ENCODE assay signal across 1 cellular context in genomic region chr16:50270510-50271147, GRCh38.
A peak's percentile ranks its signal among the peaks of the same experiment; 100 is the strongest.
TF ChIP-seq lines count a peak whose summit lies in the region.

No MANE protein-coding gene starts in this region.

TF ChIP-seq in K562, 482 proteins besides CTCF, POLR2A, EP300 and RAD21 (continued from another document):
- TF ChIP-seq ATF2 (CRISPR knock-in tag; IDR thresholded peaks at IDR 0.05) (no peak), JUN (IDR thresholded peaks at IDR 0.05; ENCODE audit: borderline replicate concordance, low read depth, low read length) (no peak), JUN (CRISPR knock-in tag; IDR thresholded peaks at IDR 0.05; ENCODE audit: borderline replicate concordance) (no peak), KLF16 (IDR thresholded peaks at IDR 0.05) (no peak), RBFOX2 (IDR thresholded peaks at IDR 0.05; ENCODE audit: low read depth, low read length) (peak; percentile 9; the same call in 1 of the 2 replicates), MNT (conservative IDR thresholded peaks at IDR 0.05) (no peak), ZNF217 (CRISPR knock-in tag; IDR thresholded peaks at IDR 0.05) (no peak), CREB3L1 (IDR thresholded peaks at IDR 0.05; ENCODE audit: borderline replicate concordance, low read depth) (no peak), MYNN (IDR thresholded peaks at IDR 0.05) (no peak), MYNN (CRISPR knock-in tag; IDR thresholded peaks at IDR 0.05) (no peak), ADNP (tag; IDR thresholded peaks at IDR 0.05) (peak; percentile 44; the same call in 1 of the 2 replicates), SIN3A (IDR thresholded peaks at IDR 0.05; ENCODE audit: borderline replicate concordance in 2 of 2, control insufficient read depth in 1 of 2, low read depth in 2 of 2, low read length in 2 of 2) (no peak), HMG20B (CRISPR knock-in tag; IDR thresholded peaks at IDR 0.05) (no peak), PCBP1 (IDR thresholded peaks at IDR 0.05; ENCODE audit: low read depth, low read length, poor library complexity, severe bottlenecking) (no peak), TARDBP (IDR thresholded peaks at IDR 0.05) (no peak), RBM14 (IDR thresholded peaks at IDR 0.05; ENCODE audit: borderline replicate concordance, insufficient read depth, low read depth, low read length) (no peak), ATF4 (CRISPR knock-in tag; IDR thresholded peaks at IDR 0.05) (no peak), PTTG1 (tag; IDR thresholded peaks at IDR 0.05; ENCODE audit: low read depth) (no peak), KDM1A (IDR thresholded peaks at IDR 0.05) (peak; percentile 26 to 36; a peak in 2 of 4 replicates), CCNT2 (IDR thresholded peaks at IDR 0.05; ENCODE audit: borderline replicate concordance, extremely low read depth, insufficient read length, low read depth, low read length) (no peak), DLX4 (CRISPR knock-in tag; IDR thresholded peaks at IDR 0.05) (no peak), TSHZ1 (CRISPR knock-in tag; IDR thresholded peaks at IDR 0.05) (no peak)
